ENCODE assay signal across 21 cellular contexts in the genomic region with DNA sequence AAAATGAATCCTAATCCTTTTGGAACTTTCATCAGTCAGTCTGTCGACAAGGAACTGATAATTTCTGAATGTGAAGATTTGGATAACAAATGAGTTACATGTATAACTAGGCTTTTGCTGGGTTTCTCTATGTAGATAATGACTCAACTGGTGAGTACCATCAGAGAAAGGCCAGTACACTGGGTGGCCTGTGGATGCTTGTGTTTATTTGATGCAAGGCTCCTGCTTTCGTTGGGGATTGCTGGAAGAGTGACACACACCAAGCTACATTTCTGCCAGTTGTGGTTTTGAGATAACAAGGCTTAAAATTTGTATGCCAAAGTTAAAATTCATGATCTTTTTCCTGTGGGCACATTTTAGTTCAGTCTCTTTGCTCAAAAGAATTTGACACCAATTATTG.
DNase-seq lines count a peak whose midpoint lies in the region; ATAC-seq, FAIRE-seq and TF ChIP-seq lines count a peak whose summit lies in the region.
"Had no signal": no experiment of that assay in that cellular context is flagged by ENCODE, and none has a peak within 500 bp of the region (broad histone marks: within the 10 kb centered on the region; RNA-seq: fewer than 3 reads in every experiment).

No MANE protein-coding gene starts in this region.

- ATAC-seq in psoas muscle, result no peak
- ATAC-seq in stimulated activated effector memory CD8-positive, alpha-beta T cell treated with anti-CD3 and anti-CD28 coated beads, Interleukin-12 subunit alpha, Interleukin-12 subunit beta, amount 100 ng/mL, for 72 hours, result no peak
- ATAC-seq: activated T-cell treated with anti-CD3 and anti-CD28 coated beads, Interleukin-2, amount 50 U/mL, for 72 hours; esophagus mucosa; HepG2 had no signal

- 48 to 70% (median 61%) methylated on average over 2 of the region's 2 CpGs for WGBS in psoas muscle, 3 donors

- no peak overlapping the region for H3K27ac ChIP-seq in psoas muscle
- H3K27ac ChIP-seq: SJCRH30, tibial nerve had no signal

- H3K27ac Mint-ChIP-seq in nephron (peak overlapping the region; percentile 79 to 89 (median 83)), type B pancreatic cell (no peak overlapping the region)
- no peak overlapping the region for H3K27ac Mint-ChIP-seq in stimulated activated effector memory CD8-positive, alpha-beta T cell treated with anti-CD3 and anti-CD28 coated beads, Interleukin-12 subunit alpha, Interleukin-12 subunit beta, amount 100 ng/mL, for 72 hours
- H3K27ac Mint-ChIP-seq: activated T-cell treated with anti-CD3 and anti-CD28 coated beads, Interleukin-2, amount 50 U/mL, for 72 hours had no signal

- H3K27me3 Mint-ChIP-seq in nephron (ENCODE audit: low read depth), result no peaks in the 10 kb centered on the region
- no peaks in the 10 kb centered on the region for H3K27me3 Mint-ChIP-seq in type B pancreatic cell

- DNase-seq in EH (ENCODE audit: low read depth) (peak; percentile 11), RCC 7860 (ENCODE audit: low spot score) (peak; percentile 41), epithelial cell of esophagus (ENCODE audit: low read depth) (peak; percentile 17), psoas muscle (no peak), type B pancreatic cell (ENCODE audit: extremely low spot score, unreplicated experiment) (no peak), H7 (no peak)
- DNase-seq in stimulated activated effector memory CD8-positive, alpha-beta T cell treated with anti-CD3 and anti-CD28 coated beads, Interleukin-12 subunit alpha, Interleukin-12 subunit beta, amount 100 ng/mL, for 72 hours (ENCODE audit: low spot score in 2 of 2), result no peak
- DNase-seq: activated T-cell treated with anti-CD3 and anti-CD28 coated beads, Interleukin-2, amount 50 U/mL, for 72 hours; amygdala; dermis blood vessel endothelial cell; DMS53; NCI-H1092 treated with DMSO at 0.1 percent for 48 hours; retina; stimulated activated CD4-positive, alpha-beta T cell treated with anti-CD3 and anti-CD28 coated beads, Interleukin-2, amount 100 ng/mL, for 24 hours had no signal

- peaks cover 29% of the 10 kb centered on the region for H3K4me1 Mint-ChIP-seq in nephron
- H3K4me1 Mint-ChIP-seq in type B pancreatic cell (ENCODE audit: unreplicated experiment), result peaks cover 38% of the 10 kb centered on the region
- H3K4me1 Mint-ChIP-seq in stimulated activated effector memory CD8-positive, alpha-beta T cell treated with anti-CD3 and anti-CD28 coated beads, Interleukin-12 subunit alpha, Interleukin-12 subunit beta, amount 100 ng/mL, for 72 hours, result no peaks in the 10 kb centered on the region

- intact Hi-C loops in psoas muscle (cut with DNase I), result no loop called here

- H3K9me3 Mint-ChIP-seq in nephron, result no peaks in the 10 kb centered on the region
- peaks cover 7% of the 10 kb centered on the region for H3K9me3 Mint-ChIP-seq in type B pancreatic cell
- H3K9me3 Mint-ChIP-seq in stimulated activated effector memory CD8-positive, alpha-beta T cell treated with anti-CD3 and anti-CD28 coated beads, Interleukin-12 subunit alpha, Interleukin-12 subunit beta, amount 100 ng/mL, for 72 hours, result peaks cover 3% of the 10 kb centered on the region
- H3K9me3 Mint-ChIP-seq: activated T-cell treated with anti-CD3 and anti-CD28 coated beads, Interleukin-2, amount 50 U/mL, for 72 hours had no signal

- peaks cover 4% of the 10 kb centered on the region for H3K4me1 ChIP-seq in psoas muscle

- FAIRE-seq in RCC 7860 (lab: Jason Lieb, UNC), result peak; percentile 27
- FAIRE-seq: HepG2 had no signal

- H3K4me3 ChIP-seq in epithelial cell of esophagus (ENCODE audit: low read length) (no peak overlapping the region), psoas muscle (no peak overlapping the region), H7 (ENCODE audit: insufficient read depth, low read depth, low read length) (no peak overlapping the region)
- H3K4me3 ChIP-seq: lung, SJCRH30, tibial nerve had no signal

- no peak for TF ChIP-seq CTCF in epithelial cell of esophagus (IDR thresholded peaks at IDR 0.05; ENCODE audit: insufficient read depth, low read depth, low read length, missing control alignments)
- TF ChIP-seq CTCF in nephron (IDR thresholded peaks at IDR 0.05; ENCODE audit: unreplicated experiment in 3 of 3), result no peak
- TF ChIP-seq CTCF in psoas muscle (IDR thresholded peaks at IDR 0.05), result no peak
- TF ChIP-seq CTCF in type B pancreatic cell (conservative IDR thresholded peaks at IDR 0.05), result no peak

- H3K27me3 ChIP-seq in psoas muscle (ENCODE audit: insufficient read depth in 3 of 3, low read length in 2 of 3) (no peaks in the 10 kb centered on the region), H7 (ENCODE audit: control insufficient read depth, insufficient read depth, low read length) (no peaks in the 10 kb centered on the region)
- H3K27me3 ChIP-seq: SJCRH30, tibial nerve had no signal

- H3K9me3 ChIP-seq in psoas muscle, result no peaks in the 10 kb centered on the region
- H3K9me3 ChIP-seq: SJCRH30 had no signal

- H3K36me3 Mint-ChIP-seq in nephron (ENCODE audit: low read depth) (no peaks in the 10 kb centered on the region), type B pancreatic cell (peaks cover 4% of the 10 kb centered on the region)
- no peaks in the 10 kb centered on the region for H3K36me3 Mint-ChIP-seq in stimulated activated effector memory CD8-positive, alpha-beta T cell treated with anti-CD3 and anti-CD28 coated beads, Interleukin-12 subunit alpha, Interleukin-12 subunit beta, amount 100 ng/mL, for 72 hours

- H3K36me3 ChIP-seq in psoas muscle (ENCODE audit: insufficient read depth in 1 of 2, low read depth in 1 of 2) (no peaks in the 10 kb centered on the region), H7 (replicated peaks; ENCODE audit: control insufficient read depth, insufficient read depth, low read length) (no peaks in the 10 kb centered on the region)
- H3K36me3 ChIP-seq: SJCRH30, tibial nerve had no signal

- H3K4me3 Mint-ChIP-seq in nephron (no peak overlapping the region), type B pancreatic cell (no peak overlapping the region)
- no peak overlapping the region for H3K4me3 Mint-ChIP-seq in stimulated activated effector memory CD8-positive, alpha-beta T cell treated with anti-CD3 and anti-CD28 coated beads, Interleukin-12 subunit alpha, Interleukin-12 subunit beta, amount 100 ng/mL, for 72 hours
- H3K4me3 Mint-ChIP-seq: activated T-cell treated with anti-CD3 and anti-CD28 coated beads, Interleukin-2, amount 50 U/mL, for 72 hours; neural crest cell had no signal

Comparison
In these comparisons a context has a peak if more than half of its experiments do, and no peak if none do; other contexts are left out.
1. DNase-seq: peak in EH (single experiment), RCC 7860 (single experiment) and epithelial cell of esophagus (single experiment); none in psoas muscle (0 of 2), type B pancreatic cell (single experiment), stimulated activated effector memory CD8-positive, alpha-beta T cell treated with anti-CD3 and anti-CD28 coated beads, Interleukin-12 subunit alpha, Interleukin-12 subunit beta, amount 100 ng/mL, for 72 hours (0 of 2) and H7 (single experiment).
2. H3K27ac Mint-ChIP-seq: peak in nephron (3 of 3); none in type B pancreatic cell (single experiment) and stimulated activated effector memory CD8-positive, alpha-beta T cell treated with anti-CD3 and anti-CD28 coated beads, Interleukin-12 subunit alpha, Interleukin-12 subunit beta, amount 100 ng/mL, for 72 hours (single experiment).